In the genomic region with DNA sequence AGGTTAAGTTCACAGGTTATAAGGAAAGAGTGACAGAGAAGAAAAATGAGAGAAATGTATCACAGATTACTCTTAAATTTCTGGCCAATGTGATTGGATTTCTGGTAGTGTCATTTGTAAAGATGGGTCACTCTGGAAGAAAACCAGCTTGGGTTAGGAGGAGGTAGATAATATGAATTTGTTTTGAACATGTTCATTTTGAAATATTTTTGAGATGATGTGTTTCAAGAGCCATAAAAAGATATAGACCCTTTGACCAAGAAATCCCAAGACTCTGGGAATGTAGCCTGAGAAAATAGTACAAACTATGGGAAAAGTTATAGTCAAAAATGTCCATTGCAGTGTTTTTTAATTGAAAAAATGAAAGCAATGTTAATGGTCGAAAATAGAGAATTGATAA, we compare ENCODE assay signal across 25 cellular contexts.
"Had no signal": no experiment of that assay in that cellular context is flagged by ENCODE, and none has a peak within 500 bp of the region (broad histone marks: within the 10 kb centered on the region; RNA-seq: fewer than 3 reads in every experiment).

No MANE protein-coding gene starts in this region.

- H3K4me1 Mint-ChIP-seq: activated CD4-positive, alpha-beta T cell treated with anti-CD3 and anti-CD28 coated beads for 36 hours; mesothelial cell of epicardium; nephron had no signal

- H3K27me3 Mint-ChIP-seq: activated CD4-positive, alpha-beta memory T cell treated with anti-CD3 and anti-CD28 coated beads for 36 hours; activated CD4-positive, alpha-beta T cell treated with anti-CD3 and anti-CD28 coated beads for 36 hours; activated naive CD8-positive, alpha-beta T cell; brain had no signal

- DNase-seq: activated CD4-positive, alpha-beta memory T cell treated with anti-CD3 and anti-CD28 coated beads for 36 hours; activated CD4-positive, alpha-beta T cell treated with anti-CD3 and anti-CD28 coated beads for 36 hours; activated T-cell treated with anti-CD3 and anti-CD28 coated beads for 4 hours; amniotic stem cell; central memory CD4-positive, alpha-beta T cell; cortex of kidney; effector CD4-positive, alpha-beta T cell; foreskin keratinocyte; glutamatergic neuron; hypothalamus; islet precursor cell; nucleus accumbens; retina; stimulated activated naive CD4-positive, alpha-beta T cell; substantia nigra; SW 1271 had no signal

- H3K27ac Mint-ChIP-seq: activated CD4-positive, alpha-beta memory T cell treated with anti-CD3 and anti-CD28 coated beads for 36 hours; activated CD4-positive, alpha-beta T cell treated with anti-CD3 and anti-CD28 coated beads for 36 hours; activated naive CD8-positive, alpha-beta T cell; activated T-helper 1 cell treated with anti-CD3 and anti-CD28 coated beads, Interleukin-12 subunit alpha, Interleukin-12 subunit beta, Interleukin-2, Interleukin-4 antibody, amounts not matched to agents 30 ng/mL and 10 ng/mL and 1 ng/mL, durations not matched to agents 14 hours and 24 hours and 36 hours; brain; mesothelial cell of epicardium; nephron had no signal

- H3K27me3 ChIP-seq: esophagus muscularis mucosa, foreskin keratinocyte, tibial nerve had no signal

- H3K36me3 ChIP-seq: tibial nerve had no signal

- H3K4me3 Mint-ChIP-seq: activated CD4-positive, alpha-beta memory T cell treated with anti-CD3 and anti-CD28 coated beads for 36 hours; activated CD4-positive, alpha-beta T cell treated with anti-CD3 and anti-CD28 coated beads for 36 hours; activated naive CD8-positive, alpha-beta T cell; activated T-helper 1 cell treated with anti-CD3 and anti-CD28 coated beads, Interleukin-12 subunit alpha, Interleukin-12 subunit beta, Interleukin-2, Interleukin-4 antibody, amounts not matched to agents 30 ng/mL and 10 ng/mL and 1 ng/mL, durations not matched to agents 14 hours and 24 hours and 36 hours; brain; mesothelial cell of epicardium; nephron; WTC11 had no signal

- FAIRE-seq: urothelium cell line had no signal

- H3K27ac ChIP-seq: esophagus muscularis mucosa, foreskin keratinocyte, tibial nerve had no signal

- H3K9me3 Mint-ChIP-seq: activated CD4-positive, alpha-beta memory T cell treated with anti-CD3 and anti-CD28 coated beads for 36 hours; activated T-helper 1 cell treated with anti-CD3 and anti-CD28 coated beads, Interleukin-12 subunit alpha, Interleukin-12 subunit beta, Interleukin-2, Interleukin-4 antibody, amounts not matched to agents 30 ng/mL and 10 ng/mL and 1 ng/mL, durations not matched to agents 14 hours and 24 hours and 36 hours; brain; mesothelial cell of epicardium; nephron had no signal

- H3K36me3 Mint-ChIP-seq: activated CD4-positive, alpha-beta memory T cell treated with anti-CD3 and anti-CD28 coated beads for 36 hours; activated naive CD8-positive, alpha-beta T cell; brain; mesothelial cell of epicardium; WTC11 had no signal

- H3K4me3 ChIP-seq: esophagus muscularis mucosa, tibial nerve had no signal

- H3K4me1 ChIP-seq: esophagus muscularis mucosa had no signal

- H3K9me3 ChIP-seq: esophagus muscularis mucosa, tibial nerve had no signal
